ENCODE assay signal across 31 cellular contexts in genomic region chr6:150735340-150735851, GRCh38.
"Had no signal": no experiment of that assay in that cellular context is flagged by ENCODE, and none has a peak within 500 bp of the region (broad histone marks: within the 10 kb centered on the region; RNA-seq: fewer than 3 reads in every experiment).

No MANE protein-coding gene starts in this region.

- H3K36me3 Mint-ChIP-seq: activated naive CD4-positive, alpha-beta T cell treated with anti-CD3 and anti-CD28 coated beads, Interleukin-2, amount 50 U/mL, for 24 hours; activated naive CD8-positive, alpha-beta T cell treated with anti-CD3 and anti-CD28 coated beads for 36 hours had no signal

- H3K4me3 ChIP-seq: adrenal gland, body of pancreas, colonic mucosa, esophagus muscularis mucosa, gastroesophageal sphincter had no signal

- H3K4me1 Mint-ChIP-seq: activated naive CD4-positive, alpha-beta T cell treated with anti-CD3 and anti-CD28 coated beads, Interleukin-2, amount 50 U/mL, for 24 hours; activated naive CD8-positive, alpha-beta T cell treated with anti-CD3 and anti-CD28 coated beads for 36 hours; activated naive CD8-positive, alpha-beta T cell treated with anti-CD3 and anti-CD28 coated beads, Interleukin-2, amount 50 U/mL, for 24 hours; T-helper 17 cell had no signal

- H3K4me3 Mint-ChIP-seq: activated B cell treated with CpG ODN at 0.5 μM for 24 hours; activated CD8-positive, alpha-beta T cell treated with anti-CD3 and anti-CD28 coated beads for 36 hours; activated naive CD4-positive, alpha-beta T cell treated with anti-CD3 and anti-CD28 coated beads for 36 hours; activated naive CD4-positive, alpha-beta T cell treated with anti-CD3 and anti-CD28 coated beads, Interleukin-2, amount 50 U/mL, for 24 hours; activated naive CD8-positive, alpha-beta T cell treated with anti-CD3 and anti-CD28 coated beads for 36 hours; activated naive CD8-positive, alpha-beta T cell treated with anti-CD3 and anti-CD28 coated beads, Interleukin-2, amount 50 U/mL, for 24 hours; activated T-cell treated with anti-CD3 and anti-CD28 coated beads, Interleukin-2, amount 50 U/mL, for 4 hours; T-helper 17 cell; T-helper 2 cell treated with Interferon-gamma antibody and Interleukin-4, amounts not matched to agents 5 μg/mL and 100 μg/mL, for 36 hours had no signal

- H3K27ac ChIP-seq: adrenal gland, body of pancreas, colonic mucosa, esophagus muscularis mucosa, gastroesophageal sphincter, WERI-Rb-1 had no signal

- FAIRE-seq: endometrium had no signal

- DNase-seq: activated B cell treated with CpG ODN at 0.5 μM for 24 hours; activated CD4-positive, alpha-beta T cell treated with anti-CD3 and anti-CD28 coated beads for 48 hours; activated CD4-positive, alpha-beta T cell treated with anti-CD3 and anti-CD28 coated beads, Interleukin-2, amount 50 U/mL, for 1 hour; activated CD4-positive, alpha-beta T cell treated with anti-CD3 and anti-CD28 coated beads, Interleukin-2, amount 50 U/mL, for 48 hours; activated CD8-positive, alpha-beta memory T cell treated with anti-CD3 and anti-CD28 coated beads for 24 hours; activated CD8-positive, alpha-beta T cell treated with anti-CD3 and anti-CD28 coated beads for 36 hours; activated effector memory CD4-positive, alpha-beta T cell treated with anti-CD3 and anti-CD28 coated beads, Interleukin-2, amount 50 U/mL, for 16 hours; activated naive CD4-positive, alpha-beta T cell treated with anti-CD3 and anti-CD28 coated beads for 36 hours; activated naive CD8-positive, alpha-beta T cell treated with anti-CD3 and anti-CD28 coated beads for 36 hours; activated naive CD8-positive, alpha-beta T cell treated with anti-CD3 and anti-CD28 coated beads, Interleukin-2, amount 50 U/mL, for 24 hours; activated T-cell treated with anti-CD3 and anti-CD28 coated beads, Interleukin-2, amount 50 U/mL, for 4 hours; adrenal gland; amygdala; aorta; body of pancreas; caudate nucleus; colonic mucosa; effector CD8-positive, alpha-beta T cell; erythroblast; foreskin melanocyte; T-helper 1 cell; T-helper 17 cell; T1000; WERI-Rb-1 had no signal

- H3K36me3 ChIP-seq: adrenal gland, colonic mucosa, WERI-Rb-1 had no signal

- H3K4me1 ChIP-seq: adrenal gland, body of pancreas, colonic mucosa, esophagus muscularis mucosa, gastroesophageal sphincter had no signal

- H3K27me3 Mint-ChIP-seq: activated B cell treated with CpG ODN at 0.5 μM for 24 hours; activated CD8-positive, alpha-beta T cell treated with anti-CD3 and anti-CD28 coated beads for 36 hours; activated naive CD4-positive, alpha-beta T cell treated with anti-CD3 and anti-CD28 coated beads, Interleukin-2, amount 50 U/mL, for 24 hours; activated naive CD8-positive, alpha-beta T cell treated with anti-CD3 and anti-CD28 coated beads for 36 hours; activated naive CD8-positive, alpha-beta T cell treated with anti-CD3 and anti-CD28 coated beads, Interleukin-2, amount 50 U/mL, for 24 hours; T-helper 17 cell had no signal

- H3K27ac Mint-ChIP-seq: activated B cell treated with CpG ODN at 0.5 μM for 24 hours; activated CD8-positive, alpha-beta T cell treated with anti-CD3 and anti-CD28 coated beads for 36 hours; activated naive CD4-positive, alpha-beta T cell treated with anti-CD3 and anti-CD28 coated beads for 36 hours; activated naive CD4-positive, alpha-beta T cell treated with anti-CD3 and anti-CD28 coated beads, Interleukin-2, amount 50 U/mL, for 24 hours; activated naive CD8-positive, alpha-beta T cell treated with anti-CD3 and anti-CD28 coated beads for 36 hours; activated naive CD8-positive, alpha-beta T cell treated with anti-CD3 and anti-CD28 coated beads, Interleukin-2, amount 50 U/mL, for 24 hours; activated T-helper 2 cell treated with anti-CD3 and anti-CD28 coated beads, Interferon-gamma antibody, Interleukin-2, Interleukin-4, amounts not matched to agents 10 μg/mL and 5 μg/mL and 100 μg/mL, durations not matched to agents 14 hours and 24 hours and 36 hours; T-helper 17 cell; T-helper 2 cell treated with Interferon-gamma antibody and Interleukin-4, amounts not matched to agents 5 μg/mL and 100 μg/mL, for 36 hours had no signal

- H3K9me3 Mint-ChIP-seq: activated B cell treated with CpG ODN at 0.5 μM for 24 hours; activated CD8-positive, alpha-beta T cell treated with anti-CD3 and anti-CD28 coated beads for 36 hours; activated naive CD4-positive, alpha-beta T cell treated with anti-CD3 and anti-CD28 coated beads for 36 hours; activated naive CD4-positive, alpha-beta T cell treated with anti-CD3 and anti-CD28 coated beads, Interleukin-2, amount 50 U/mL, for 24 hours; activated naive CD8-positive, alpha-beta T cell treated with anti-CD3 and anti-CD28 coated beads for 36 hours; activated naive CD8-positive, alpha-beta T cell treated with anti-CD3 and anti-CD28 coated beads, Interleukin-2, amount 50 U/mL, for 24 hours; activated T-cell treated with anti-CD3 and anti-CD28 coated beads, Interleukin-2, amount 50 U/mL, for 4 hours; activated T-helper 2 cell treated with anti-CD3 and anti-CD28 coated beads, Interferon-gamma antibody, Interleukin-2, Interleukin-4, amounts not matched to agents 10 μg/mL and 5 μg/mL and 100 μg/mL, durations not matched to agents 14 hours and 24 hours and 36 hours; T-helper 2 cell treated with Interferon-gamma antibody and Interleukin-4, amounts not matched to agents 5 μg/mL and 100 μg/mL, for 36 hours had no signal

- H3K9me3 ChIP-seq: adrenal gland, body of pancreas, colonic mucosa, esophagus muscularis mucosa, gastroesophageal sphincter had no signal

- H3K27me3 ChIP-seq: adrenal gland, body of pancreas, colonic mucosa, esophagus muscularis mucosa, gastroesophageal sphincter had no signal

- ATAC-seq: activated CD4-positive, CD25-positive, alpha-beta regulatory T cell treated with anti-CD3 and anti-CD28 coated beads, Interleukin-2, amount 50 U/mL, for 24 hours; activated CD8-positive, alpha-beta T cell treated with anti-CD3 and anti-CD28 coated beads for 36 hours; activated naive CD8-positive, alpha-beta T cell treated with anti-CD3 and anti-CD28 coated beads, Interleukin-2, amount 50 U/mL, for 24 hours; activated T-cell treated with anti-CD3 and anti-CD28 coated beads, Interleukin-2, amount 50 U/mL, for 4 hours; body of pancreas; gastroesophageal sphincter; T-helper 17 cell had no signal
